Comparison of ENCODE assay signal across 8 cellular contexts in the genomic region with DNA sequence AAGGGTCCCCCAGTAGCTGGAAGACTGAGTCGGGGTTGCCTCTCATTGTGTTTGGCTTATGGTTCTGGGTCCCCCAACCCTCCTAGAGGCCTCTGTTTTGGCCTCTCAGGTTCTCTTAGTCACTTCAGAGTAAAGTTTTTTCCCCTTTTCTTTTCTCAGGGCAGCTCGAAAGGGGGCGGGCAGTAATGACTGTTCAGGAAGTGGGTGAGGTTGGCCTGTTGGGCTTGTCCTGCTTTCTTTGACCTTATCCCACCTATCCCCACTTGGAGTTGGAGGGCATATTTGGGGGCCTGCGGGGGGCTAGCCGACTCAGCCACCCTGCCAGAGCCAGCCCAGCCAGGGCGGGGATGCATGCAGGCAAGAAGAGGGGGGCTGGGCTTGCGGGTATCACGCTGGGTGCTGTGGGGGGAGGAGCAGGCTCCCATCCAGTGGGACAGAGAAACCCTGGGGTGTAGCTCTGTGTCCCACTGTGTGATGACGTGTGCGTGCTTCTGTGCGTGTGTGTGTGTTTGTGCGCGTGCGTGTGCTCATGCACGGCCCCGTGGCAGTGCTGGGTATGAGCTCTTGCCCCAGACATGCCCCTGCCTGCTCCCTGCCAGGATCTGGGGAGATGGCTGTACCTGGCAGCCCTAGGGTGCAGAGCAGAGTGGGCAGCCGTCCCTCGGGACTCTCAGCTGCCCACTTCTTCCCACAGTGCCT. TPM values are rescaled to one million over a fixed set of nuclear protein-coding genes. Genes with fewer than 3 reads are reported as not detected.
DNase-seq lines count a peak whose midpoint lies in the region; ATAC-seq and TF ChIP-seq lines count a peak whose summit lies in the region.

No MANE protein-coding gene starts in this region.

- no peaks in the 10 kb centered on the region for H3K9me3 ChIP-seq in right atrium auricular region

- H3K4me1 ChIP-seq in right atrium auricular region, result peaks cover 0 to 49% of the 10 kb centered on the region in 2 donors

- TF ChIP-seq CTCF in right atrium auricular region (IDR thresholded peaks at IDR 0.05), result no peak

- peaks cover 0 to 19% of the 10 kb centered on the region in 2 donors for H3K36me3 Mint-ChIP-seq in activated naive CD4-positive, alpha-beta T cell treated with anti-CD3 and anti-CD28 coated beads, Interleukin-2, amount 50 U/mL, for 72 hours

- peak; percentile 18 to 21 for ATAC-seq in activated naive CD4-positive, alpha-beta T cell treated with anti-CD3 and anti-CD28 coated beads, Interleukin-2, amount 50 U/mL, for 72 hours
- no peak for ATAC-seq in HG03460 (IDR thresholded peaks at IDR 0.05; ENCODE audit: unreplicated experiment)

- H3K4me3 ChIP-seq in right atrium auricular region (peak overlapping the region; percentile 58 to 72), skin epidermis (peak overlapping the region; percentile 51 to 76 (median 57))

- DNase-seq in NCI-H1436 (lab: John Stamatoyannopoulos, UW) (peak; percentile 8), NCI-H1436 treated with DMSO at 0.1 percent for 48 hours (lab: John Stamatoyannopoulos, UW) (no peak), RPMI8226 (peak; percentile 66), right atrium auricular region (ENCODE audit: low spot score) (no peak), SKM-1 treated with dmso at 0.1 percent for 144 hours (lab: John Stamatoyannopoulos, UW; ENCODE audit: unreplicated experiment) (no peak)
- peak; percentile 62 to 84 for DNase-seq in activated naive CD4-positive, alpha-beta T cell treated with anti-CD3 and anti-CD28 coated beads, Interleukin-2, amount 50 U/mL, for 72 hours (ENCODE audit: low spot score in 2 of 2)

- no peaks in the 10 kb centered on the region for H3K27me3 ChIP-seq in right atrium auricular region

- peak overlapping the region; percentile 91 to 96 for H3K27ac ChIP-seq in right atrium auricular region
- H3K27ac ChIP-seq in skin epidermis, result peak overlapping the region; percentile 74 to 98 (median 94)

- peaks cover 35% of the 10 kb centered on the region for H3K36me3 ChIP-seq in right atrium auricular region

- no peaks in the 10 kb centered on the region for H3K9me3 Mint-ChIP-seq in activated naive CD4-positive, alpha-beta T cell treated with anti-CD3 and anti-CD28 coated beads, Interleukin-2, amount 50 U/mL, for 72 hours

- H3K27ac Mint-ChIP-seq in activated naive CD4-positive, alpha-beta T cell treated with anti-CD3 and anti-CD28 coated beads, Interleukin-2, amount 50 U/mL, for 72 hours, result peak overlapping the region in 1 of 2 donors; percentile 99

RNA-seq across cellular contexts. Expression of gene CIC, which starts 1.4 kb away (rescaled TPM):
- 10 to 100 TPM; 87.7 to 90.6 TPM for total RNA-seq in activated naive CD4-positive, alpha-beta T cell treated with anti-CD3 and anti-CD28 coated beads, Interleukin-2, amount 50 U/mL, for 72 hours
- total RNA-seq in right atrium auricular region, result 10 to 100 TPM; 27.4 to 53.5 TPM

RNA-seq across cellular contexts. Expression of gene ERF, which starts 15.6 kb away (rescaled TPM):
- total RNA-seq in activated naive CD4-positive, alpha-beta T cell treated with anti-CD3 and anti-CD28 coated beads, Interleukin-2, amount 50 U/mL, for 72 hours, result 10 to 100 TPM; 48.8 to 67.8 TPM
- 10 to 100 TPM; 26.8 to 34.9 TPM for total RNA-seq in right atrium auricular region

RNA-seq across cellular contexts. Expression of gene GSK3A, which starts 28.1 kb away (rescaled TPM):
- 10 to 100 TPM; 38.1 to 39.5 TPM for total RNA-seq in activated naive CD4-positive, alpha-beta T cell treated with anti-CD3 and anti-CD28 coated beads, Interleukin-2, amount 50 U/mL, for 72 hours
- 10 to 100 TPM; 18.1 to 27.9 TPM for total RNA-seq in right atrium auricular region

RNA-seq across cellular contexts. Expression of gene PRR19, which starts 31.4 kb away (rescaled TPM):
- total RNA-seq in activated naive CD4-positive, alpha-beta T cell treated with anti-CD3 and anti-CD28 coated beads, Interleukin-2, amount 50 U/mL, for 72 hours, result 1 to 10 TPM in 1 of 2 donors, under 1 TPM in 1; 0.93 to 1.6 TPM
- total RNA-seq in right atrium auricular region, result under 1 TPM in 1 of 2 donors, not detected in 1; 0.59 TPM

RNA-seq across cellular contexts. Expression of gene PAFAH1B3, which starts 31.9 kb away (rescaled TPM):
- 10 to 100 TPM; 50.9 to 54.2 TPM for total RNA-seq in activated naive CD4-positive, alpha-beta T cell treated with anti-CD3 and anti-CD28 coated beads, Interleukin-2, amount 50 U/mL, for 72 hours
- 1 to 10 TPM; 2.2 to 8.2 TPM for total RNA-seq in right atrium auricular region

Comparison
In these comparisons a context has a peak if more than half of its experiments do, and no peak if none do; other contexts are left out.
1. DNase-seq: peak in NCI-H1436 (single experiment), RPMI8226 (single experiment) and activated naive CD4-positive, alpha-beta T cell treated with anti-CD3 and anti-CD28 coated beads, Interleukin-2, amount 50 U/mL, for 72 hours (2 of 2); none in NCI-H1436 treated with DMSO at 0.1 percent for 48 hours (single experiment), right atrium auricular region (single experiment) and SKM-1 treated with dmso at 0.1 percent for 144 hours (single experiment).